1 cellular context compared by ENCODE assay signal in genomic region chr6:127120109-127120786, GRCh38.
TF ChIP-seq lines count a peak whose summit lies in the region.

No MANE protein-coding gene starts in this region.

TF ChIP-seq in HepG2, 621 proteins besides CTCF, POLR2A, EP300 and RAD21 (continued from another document):
- TF ChIP-seq ZNF766 (CRISPR knock-in tag; IDR thresholded peaks at IDR 0.05; ENCODE audit: borderline replicate concordance) = no peak
- no peak for TF ChIP-seq NR2F1 (CRISPR knock-in tag; IDR thresholded peaks at IDR 0.05)
- TF ChIP-seq ZNF780A (CRISPR knock-in tag; IDR thresholded peaks at IDR 0.05) = no peak
- no peak for TF ChIP-seq RELA (CRISPR knock-in tag; IDR thresholded peaks at IDR 0.05)
- no peak for TF ChIP-seq TEAD3 (CRISPR knock-in tag; optimal IDR thresholded peaks at IDR 0.05; ENCODE audit: borderline replicate concordance)
- TF ChIP-seq PRPF4 (IDR thresholded peaks at IDR 0.05; ENCODE audit: low read depth, low read length, poor library complexity, severe bottlenecking) = no peak
- no peak for TF ChIP-seq DBP (CRISPR knock-in tag; IDR thresholded peaks at IDR 0.05; ENCODE audit: not compliant biosample characterization)
- TF ChIP-seq ZNF282 (IDR thresholded peaks at IDR 0.05; ENCODE audit: partially characterized antibody) = no peak
- TF ChIP-seq ZNF235 (CRISPR knock-in tag; IDR thresholded peaks at IDR 0.05; ENCODE audit: borderline replicate concordance) = no peak
- no peak for TF ChIP-seq ZNF207 (IDR thresholded peaks at IDR 0.05; ENCODE audit: borderline replicate concordance)
- no peak for TF ChIP-seq ZBTB7A (CRISPR knock-in tag; IDR thresholded peaks at IDR 0.05)
